ENCODE assay signal across 21 cellular contexts in the genomic region with DNA sequence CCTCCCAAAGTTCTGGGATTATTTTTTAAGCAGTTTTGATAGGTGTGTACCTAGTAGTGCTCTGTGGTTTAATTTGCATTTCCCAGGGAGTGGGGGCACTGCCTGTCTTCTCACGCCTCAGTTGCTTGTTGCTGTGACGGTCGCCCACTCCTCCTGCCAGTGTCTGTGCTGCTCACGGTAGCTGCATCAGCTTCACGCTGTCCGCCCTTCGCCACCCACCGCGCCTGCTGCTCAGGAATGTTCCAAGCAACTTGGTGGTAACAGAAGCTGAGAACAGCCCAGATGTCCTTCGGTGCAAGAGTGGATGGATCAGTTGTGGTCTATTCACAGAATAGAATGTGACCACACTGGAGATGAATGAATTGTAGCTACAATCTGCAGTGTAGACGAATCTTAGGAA. TPM values are rescaled to one million over a fixed set of nuclear protein-coding genes. Genes with fewer than 3 reads are reported as not detected.
A peak's percentile ranks its signal among the peaks of the same experiment; 100 is the strongest.
DNase-seq lines count a peak whose midpoint lies in the region; ATAC-seq, FAIRE-seq and TF ChIP-seq lines count a peak whose summit lies in the region.
"Had no signal": no experiment of that assay in that cellular context is flagged by ENCODE, and none has a peak within 500 bp of the region (broad histone marks: within the 10 kb centered on the region; RNA-seq: fewer than 3 reads in every experiment).

No MANE protein-coding gene starts in this region.

- SMC1A ChIA-PET in GM12878 (lab: Charles Lee; ENCODE audit: uncharacterized antibody, unreplicated experiment) = no interaction called here

- H3K4me1 ChIP-seq in BLaER1 (peaks cover 41% of the 10 kb centered on the region), GM12878 (ENCODE audit: control insufficient read depth, insufficient read depth, low read length) (peaks cover 3% of the 10 kb centered on the region), neural progenitor cell (no peaks in the 10 kb centered on the region)

- H3K4me3 Mint-ChIP-seq in neural progenitor cell = no peak overlapping the region
- H3K4me3 Mint-ChIP-seq: activated naive CD4-positive, alpha-beta T cell treated with anti-CD3 and anti-CD28 coated beads, Interleukin-2, amount 10 ng/mL, durations not matched to agents 7 days and 5 days had no signal

- peaks cover 15% of the 10 kb centered on the region for H3K36me3 Mint-ChIP-seq in neural progenitor cell

- H2AFZ ChIP-seq in GM12878 (ENCODE audit: control insufficient read depth, low read depth, low read length) (no peak overlapping the region), neural progenitor cell (replicated peaks) (no peak overlapping the region)

- in situ Hi-C loops in GM12878 (cut with MboI) = no loop called here

- TF ChIP-seq EP300 in GM12878 (IDR thresholded peaks at IDR 0.05; ENCODE audit: borderline replicate concordance in 1 of 2, control insufficient read depth in 1 of 2, low read depth in 2 of 2, low read length in 2 of 2) = no peak

- no peak overlapping the region for H3K27ac ChIP-seq in BLaER1
- H3K27ac ChIP-seq in GM12878 (ENCODE audit: control insufficient read depth, insufficient read depth) = peak overlapping the region; percentile 13; the same call in 1 of the 2 replicates
- no peak overlapping the region for H3K27ac ChIP-seq in neural progenitor cell
- H3K27ac ChIP-seq: gastrocnemius medialis had no signal

- H3K9me3 ChIP-seq in BLaER1 (peaks cover 42% of the 10 kb centered on the region), GM12878 (replicated peaks; ENCODE audit: control insufficient read depth, insufficient read depth, low read length) (peaks cover 2% of the 10 kb centered on the region; the same call in 2 of the 3 replicates), neural progenitor cell (ENCODE audit: low read depth) (no peaks in the 10 kb centered on the region)
- H3K9me3 ChIP-seq: gastrocnemius medialis had no signal

- no peak for TF ChIP-seq RAD21 in GM12878 (IDR thresholded peaks at IDR 0.05; ENCODE audit: insufficient read depth, low read depth, low read length)

- H3K27me3 ChIP-seq in BLaER1 = no peaks in the 10 kb centered on the region
- no peaks in the 10 kb centered on the region for H3K27me3 ChIP-seq in GM12878 (replicated peaks in 1 of 2; ENCODE audit: control insufficient read depth in 2 of 2, insufficient read depth in 2 of 2, low read length in 1 of 2)
- no peaks in the 10 kb centered on the region for H3K27me3 ChIP-seq in neural progenitor cell
- H3K27me3 ChIP-seq: gastrocnemius medialis had no signal

- H3F3A ChIP-seq in neural progenitor cell (ENCODE audit: low read depth) = no peaks in the 10 kb centered on the region

- intact Hi-C loops in GM12878 (cut with micrococcal nuclease; ENCODE audit: unreplicated experiment) = no loop called here

- POLR2A ChIA-PET in GM12878 (lab: Charles Lee) = no interaction called here

- no peak for ATAC-seq in GM12878
- no peak for ATAC-seq in GM18519 (IDR thresholded peaks at IDR 0.05; ENCODE audit: low FRiP score, unreplicated experiment)
- ATAC-seq: gastrocnemius medialis, sciatic nerve had no signal

- peak overlapping the region; percentile 31 for H3K4me2 ChIP-seq in BLaER1
- H3K4me2 ChIP-seq in GM12878 (ENCODE audit: control insufficient read depth, insufficient read depth) = peak overlapping the region; percentile 8; the same call in 1 of the 2 replicates
- H3K4me2 ChIP-seq in neural progenitor cell = no peak overlapping the region

- TF ChIP-seq POLR2A in GM12891 (IDR thresholded peaks at IDR 0.05; ENCODE audit: low read depth, low read length) = no peak
- TF ChIP-seq POLR2A in GM12878 (IDR thresholded peaks at IDR 0.05; ENCODE audit: low read depth, low read length) = no peak

- 56% methylated on average over 11 of the region's 11 CpGs for WGBS in GM12878 (ENCODE audit: insufficient coverage, insufficient replicate concordance, low lambda C conversion rate, missing lambda C conversion rate)

- BruUV-seq in GM12878 (replicated peaks; lab: Mats Ljungman, UMichigan) = no TSS peak

- RAD21 ChIA-PET in GM12878 (lab: Charles Lee; ENCODE audit: unreplicated experiment) = interaction anchor here (1.6 kb wide), 1 partner anchor 21 kb away, joined by 4 read pairs; no protein-coding TSS in a partner anchor

- peaks cover 11% of the 10 kb centered on the region for H3K4me1 Mint-ChIP-seq in neural progenitor cell

- CTCF ChIA-PET in GM12878 (lab: Yijun Ruan, JAX) = no interaction called here

- peaks cover 4% of the 10 kb centered on the region for H3K27me3 Mint-ChIP-seq in neural progenitor cell (ENCODE audit: insufficient read depth, low read depth)
- H3K27me3 Mint-ChIP-seq: activated naive CD4-positive, alpha-beta T cell treated with anti-CD3 and anti-CD28 coated beads, Interleukin-2, amount 10 ng/mL, durations not matched to agents 7 days and 5 days had no signal

- peaks cover 16% of the 10 kb centered on the region for H3K9me3 Mint-ChIP-seq in neural progenitor cell

- H3K4me3 ChIP-seq in BLaER1 (no peak overlapping the region), GM12878 (no peak overlapping the region), neural progenitor cell (no peak overlapping the region)
- H3K4me3 ChIP-seq: gastrocnemius medialis had no signal

- H4K20me1 ChIP-seq in BLaER1 (peaks cover 99% of the 10 kb centered on the region), GM12878 (ENCODE audit: control insufficient read depth, insufficient read depth) (no peaks in the 10 kb centered on the region), neural progenitor cell (ENCODE audit: low read depth) (peaks cover 2% of the 10 kb centered on the region)

- peak; percentile 91 for FAIRE-seq in GM12891 (lab: Jason Lieb, UNC)
- FAIRE-seq in GM12878 (lab: Jason Lieb, UNC) = peak; percentile 52
- FAIRE-seq: bronchial epithelial cell, G401.6 had no signal

- H3K36me3 ChIP-seq in BLaER1 (peaks cover 90% of the 10 kb centered on the region), GM12878 (ENCODE audit: control insufficient read depth in 2 of 2, insufficient read depth in 2 of 2, low read length in 1 of 2) (peaks cover 4 to 12% of the 10 kb centered on the region in 2 experiments; a peak in 3 of 4 replicates), neural progenitor cell (no peaks in the 10 kb centered on the region)

- peak overlapping the region; percentile 70 for H3K27ac Mint-ChIP-seq in neural progenitor cell
- H3K27ac Mint-ChIP-seq: activated naive CD4-positive, alpha-beta T cell treated with anti-CD3 and anti-CD28 coated beads, Interleukin-2, amount 10 ng/mL, durations not matched to agents 7 days and 5 days had no signal

- H3K79me2 ChIP-seq in GM12878 (ENCODE audit: control insufficient read depth, insufficient read depth, low read length) (peaks cover 16% of the 10 kb centered on the region), neural progenitor cell (ENCODE audit: low read depth) (peaks cover 60% of the 10 kb centered on the region)

- DNase-seq in GM12891 (ENCODE audit: insufficient read length, low spot score) (no peak), GM12878 (ENCODE audit: low read depth, low spot score) (no peak), neural progenitor cell (ENCODE audit: low spot score) (no peak), NCI-H446 (lab: John Stamatoyannopoulos, UW) (no peak), HCEC 1CT (no peak), DMS79 (lab: John Stamatoyannopoulos, UW) (no peak)
- DNase-seq: activated CD4-positive, alpha-beta T cell treated with anti-CD3 and anti-CD28 coated beads for 4 hours; activated naive CD4-positive, alpha-beta T cell treated with anti-CD3 and anti-CD28 coated beads, Interleukin-2, amount 10 ng/mL, durations not matched to agents 7 days and 5 days; gastrocnemius medialis; NCI-H1436; RPMI8226 had no signal

- H3K9ac ChIP-seq in BLaER1 (peak overlapping the region; percentile 9; the same call in 1 of the 2 replicates), GM12878 (ENCODE audit: control insufficient read depth, insufficient read depth, low read length) (no peak overlapping the region), neural progenitor cell (no peak overlapping the region)

- TF ChIP-seq CTCF in GM12878 (IDR thresholded peaks at IDR 0.05 in 2 of 3, conservative IDR thresholded peaks at IDR 0.05 in 1 of 3; ENCODE audit: control insufficient read depth in 2 of 3, extremely low read depth in 1 of 3, insufficient read depth in 1 of 3, low read depth in 3 of 3, low read length in 3 of 3) (no peak), neural progenitor cell (IDR thresholded peaks at IDR 0.05) (no peak)

RNA-seq across cellular contexts. Expression of gene DNAJC5, which starts 22.9 kb away (rescaled TPM):
- polyA plus RNA-seq in GM12891 (2012; ENCODE audit: low read depth, missing spikeins) = 18.2 TPM
- total RNA-seq in GM12878 (2013; cell fraction: nucleolus; rRNA removed) = 32.0 and 39.1 TPM in 2 replicates
- total RNA-seq in GM12878 (2014; rRNA removed) (33.7 and 36.0 TPM in 2 replicates), GM12878 (2014; rRNA removed; fragmentation: Illumina TruSeq; extraction: Trizol) (16.9 and 17.9 TPM in 2 replicates), GM12878 (2021) (34.6 and 36.8 TPM in 2 replicates), neural progenitor cell (ENCODE audit: low replicate concordance) (17.2 and 37.9 TPM in 2 replicates)
- 10.2 TPM for polyA plus RNA-seq in GM12878 (2011; ENCODE audit: low read depth)
- polyA plus RNA-seq in GM12878 (2011; rRNA removed) (13.2 and 20.6 TPM in 2 replicates), GM12878 (2014; fragmentation: Illumina TruSeq; extraction: Trizol) (6.1 and 16.0 TPM in 2 replicates), GM12878 (2014; fragmentation: Nextera tagmentation; extraction: Ambion mirVana) (1 to 10 TPM in 1 of 2 experiments, under 1 TPM in 1; 0.69 to 1.6 TPM), GM12878 (2014; rRNA removed) (27.8 and 31.8 TPM in 2 replicates), GM12878 (2016; fragmentation: Nextera tagmentation; extraction: Ambion mirVana) (10 to 100 TPM; 11.7 to 16.0 TPM)
- 29.7 and 34.3 TPM in 2 replicates for polyA plus RNA-seq in GM12878 (2011; cell fraction: cytosol; rRNA removed)
- polyA plus RNA-seq in GM12878 (2011; cell fraction: nucleus; rRNA removed) = 34.3 and 39.2 TPM in 2 replicates
- polyA plus RNA-seq in GM12878 (2012) = 20.7 and 21.7 TPM in 2 replicates
- polyA minus RNA-seq in GM12878 (2011; rRNA and poly(A)+ RNA removed) = 22.3 and 37.0 TPM in 2 replicates
- 13.5 and 16.1 TPM in 2 replicates for polyA minus RNA-seq in GM12878 (2011; cell fraction: cytosol; rRNA and poly(A)+ RNA removed)
- 7.3 and 14.4 TPM in 2 replicates for polyA minus RNA-seq in GM12878 (2011; cell fraction: nucleus; rRNA and poly(A)+ RNA removed)

RNA-seq across cellular contexts. Expression of gene UCKL1, which starts 38.4 kb away (rescaled TPM):
- 21.2 TPM for polyA plus RNA-seq in GM12891 (2012; ENCODE audit: low read depth, missing spikeins)
- total RNA-seq in GM12878 (2013; cell fraction: nucleolus; rRNA removed) = 58.9 and 62.6 TPM in 2 replicates
- total RNA-seq in GM12878 (2014; rRNA removed) (17.5 and 23.6 TPM in 2 replicates), GM12878 (2014; rRNA removed; fragmentation: Illumina TruSeq; extraction: Trizol) (11.0 and 13.2 TPM in 2 replicates), GM12878 (2021) (30.0 and 36.3 TPM in 2 replicates), neural progenitor cell (ENCODE audit: low replicate concordance) (10.8 and 22.7 TPM in 2 replicates)
- 10.2 TPM for polyA plus RNA-seq in GM12878 (2011; ENCODE audit: low read depth)
- polyA plus RNA-seq in GM12878 (2011; rRNA removed) (10.9 and 26.0 TPM in 2 replicates), GM12878 (2014; fragmentation: Illumina TruSeq; extraction: Trizol) (5.6 and 13.4 TPM in 2 replicates), GM12878 (2014; fragmentation: Nextera tagmentation; extraction: Ambion mirVana) (1 to 10 TPM; 2.4 to 7.9 TPM), GM12878 (2014; rRNA removed) (34.4 and 42.5 TPM in 2 replicates), GM12878 (2016; fragmentation: Nextera tagmentation; extraction: Ambion mirVana) (10 to 100 TPM; 27.9 to 30.8 TPM)
- 34.7 and 54.2 TPM in 2 replicates for polyA plus RNA-seq in GM12878 (2011; cell fraction: cytosol; rRNA removed)
- 190 and 213 TPM in 2 replicates for polyA plus RNA-seq in GM12878 (2011; cell fraction: nucleus; rRNA removed)
- polyA plus RNA-seq in GM12878 (2012) = 22.7 and 27.4 TPM in 2 replicates
- polyA minus RNA-seq in GM12878 (2011; rRNA and poly(A)+ RNA removed) = 21.1 and 31.2 TPM in 2 replicates
- polyA minus RNA-seq in GM12878 (2011; cell fraction: cytosol; rRNA and poly(A)+ RNA removed) = 9.9 and 11.3 TPM in 2 replicates
- 26.1 and 40.2 TPM in 2 replicates for polyA minus RNA-seq in GM12878 (2011; cell fraction: nucleus; rRNA and poly(A)+ RNA removed)

RNA-seq across cellular contexts. Expression of gene ZNF512B, which starts 51.9 kb away (rescaled TPM):
- 12.5 TPM for polyA plus RNA-seq in GM12891 (2012; ENCODE audit: low read depth, missing spikeins)
- 16.9 and 19.5 TPM in 2 replicates for total RNA-seq in GM12878 (2013; cell fraction: nucleolus; rRNA removed)
- total RNA-seq in GM12878 (2014; rRNA removed) (11.2 and 12.1 TPM in 2 replicates), GM12878 (2014; rRNA removed; fragmentation: Illumina TruSeq; extraction: Trizol) (5.2 and 5.6 TPM in 2 replicates), GM12878 (2021) (21.2 and 23.9 TPM in 2 replicates), neural progenitor cell (ENCODE audit: low replicate concordance) (2.9 and 11.4 TPM in 2 replicates)
- polyA plus RNA-seq in GM12878 (2011; ENCODE audit: low read depth) = 4.3 TPM
- polyA plus RNA-seq in GM12878 (2011; rRNA removed) (1.8 and 2.8 TPM in 2 replicates), GM12878 (2014; fragmentation: Illumina TruSeq; extraction: Trizol) (2.0 and 5.1 TPM in 2 replicates), GM12878 (2014; fragmentation: Nextera tagmentation; extraction: Ambion mirVana) (under 1 TPM; 0.06 to 0.09 TPM), GM12878 (2014; rRNA removed) (12.2 and 15.2 TPM in 2 replicates), GM12878 (2016; fragmentation: Nextera tagmentation; extraction: Ambion mirVana) (1 to 10 TPM; 1.1 to 1.6 TPM)
- 4.7 and 6.6 TPM in 2 replicates for polyA plus RNA-seq in GM12878 (2011; cell fraction: cytosol; rRNA removed)
- polyA plus RNA-seq in GM12878 (2011; cell fraction: nucleus; rRNA removed) = 39.6 and 50.7 TPM in 2 replicates
- polyA plus RNA-seq in GM12878 (2012) = 11.0 and 14.2 TPM in 2 replicates
- polyA minus RNA-seq in GM12878 (2011; rRNA and poly(A)+ RNA removed) = 1.8 and 4.2 TPM in 2 replicates
- 2.4 and 2.7 TPM in 2 replicates for polyA minus RNA-seq in GM12878 (2011; cell fraction: cytosol; rRNA and poly(A)+ RNA removed)
- polyA minus RNA-seq in GM12878 (2011; cell fraction: nucleus; rRNA and poly(A)+ RNA removed) = 4.0 and 6.9 TPM in 2 replicates

RNA-seq across cellular contexts. Expression of gene TPD52L2, which starts 52.7 kb away (rescaled TPM):
- 41.8 TPM for polyA plus RNA-seq in GM12891 (2012; ENCODE audit: low read depth, missing spikeins)
- total RNA-seq in GM12878 (2013; cell fraction: nucleolus; rRNA removed) = 29.9 and 30.8 TPM in 2 replicates
- total RNA-seq in GM12878 (2014; rRNA removed) (28.4 and 30.4 TPM in 2 replicates), GM12878 (2014; rRNA removed; fragmentation: Illumina TruSeq; extraction: Trizol) (37.3 and 38.4 TPM in 2 replicates), GM12878 (2021) (43.4 and 46.2 TPM in 2 replicates), neural progenitor cell (ENCODE audit: low replicate concordance) (66.6 and 80.1 TPM in 2 replicates)
- polyA plus RNA-seq in GM12878 (2011; ENCODE audit: low read depth) = 27.6 TPM
- polyA plus RNA-seq in GM12878 (2011; rRNA removed) (46.5 and 53.8 TPM in 2 replicates), GM12878 (2014; fragmentation: Illumina TruSeq; extraction: Trizol) (39.2 and 50.2 TPM in 2 replicates), GM12878 (2014; fragmentation: Nextera tagmentation; extraction: Ambion mirVana) (1 to 10 TPM; 1.6 to 4.1 TPM), GM12878 (2014; rRNA removed) (46.5 and 50.8 TPM in 2 replicates), GM12878 (2016; fragmentation: Nextera tagmentation; extraction: Ambion mirVana) (10 to 100 TPM; 68.1 to 71.0 TPM)
- polyA plus RNA-seq in GM12878 (2011; cell fraction: cytosol; rRNA removed) = 54.9 and 65.7 TPM in 2 replicates
- 53.8 and 63.9 TPM in 2 replicates for polyA plus RNA-seq in GM12878 (2011; cell fraction: nucleus; rRNA removed)
- polyA plus RNA-seq in GM12878 (2012) = 38.7 and 41.1 TPM in 2 replicates
- polyA minus RNA-seq in GM12878 (2011; rRNA and poly(A)+ RNA removed) = 26.4 and 36.3 TPM in 2 replicates
- 51.5 and 53.3 TPM in 2 replicates for polyA minus RNA-seq in GM12878 (2011; cell fraction: cytosol; rRNA and poly(A)+ RNA removed)
- polyA minus RNA-seq in GM12878 (2011; cell fraction: nucleus; rRNA and poly(A)+ RNA removed) = 9.1 and 18.6 TPM in 2 replicates

RNA-seq across cellular contexts. Expression of gene ABHD16B, which starts 56.5 kb away (rescaled TPM):
- polyA plus RNA-seq in GM12891 (2012; ENCODE audit: low read depth, missing spikeins) = 0.26 TPM
- total RNA-seq in GM12878 (2013; cell fraction: nucleolus; rRNA removed) = not detected in 2 replicates
- not detected in 2 replicates for total RNA-seq in GM12878 (2014; rRNA removed)
- total RNA-seq in GM12878 (2014; rRNA removed; fragmentation: Illumina TruSeq; extraction: Trizol) = not detected in 2 replicates
- total RNA-seq in GM12878 (2021) = not detected in 2 replicates
- polyA plus RNA-seq in GM12878 (2011; ENCODE audit: low read depth) = not detected
- polyA plus RNA-seq in GM12878 (2011; rRNA removed) = not detected in 2 replicates
- polyA plus RNA-seq in GM12878 (2011; cell fraction: cytosol; rRNA removed) = not detected in 2 replicates
- not detected in 2 replicates for polyA plus RNA-seq in GM12878 (2011; cell fraction: nucleus; rRNA removed)
- 0.08 TPM in 1 of 2 replicates, not detected in the other for polyA plus RNA-seq in GM12878 (2012)
- polyA plus RNA-seq in GM12878 (2014; fragmentation: Illumina TruSeq; extraction: Trizol) = not detected in 2 replicates
- polyA plus RNA-seq in GM12878 (2014; fragmentation: Nextera tagmentation; extraction: Ambion mirVana) = not detected
- polyA plus RNA-seq in GM12878 (2014; rRNA removed) = not detected in 2 replicates
- under 1 TPM in 1 of 2 experiments, not detected in 1; 0.13 TPM for polyA plus RNA-seq in GM12878 (2016; fragmentation: Nextera tagmentation; extraction: Ambion mirVana)
- polyA minus RNA-seq in GM12878 (2011; rRNA and poly(A)+ RNA removed) = not detected in 2 replicates
- not detected in 2 replicates for polyA minus RNA-seq in GM12878 (2011; cell fraction: cytosol; rRNA and poly(A)+ RNA removed)
- polyA minus RNA-seq in GM12878 (2011; cell fraction: nucleus; rRNA and poly(A)+ RNA removed) = not detected in 2 replicates
- total RNA-seq in neural progenitor cell (ENCODE audit: low replicate concordance) = not detected in 2 replicates
- total RNA-seq: bronchial epithelial cell, dermis microvascular lymphatic vessel endothelial cell, epithelial cell of proximal tubule, gastrocnemius medialis, M059J, mononuclear cell, osteocyte, sciatic nerve had no signal
